20 cellular contexts compared by ENCODE assay signal in genomic region chr13:35761440-35762252, GRCh38.
"Had no signal": no experiment of that assay in that cellular context is flagged by ENCODE, and none has a peak within 500 bp of the region (broad histone marks: within the 10 kb centered on the region; RNA-seq: fewer than 3 reads in every experiment).

No MANE protein-coding gene starts in this region.

- H3K27me3 Mint-ChIP-seq: dendritic cell treated with granulocyte-macrophage colony-stimulating factor and Interleukin-4, amounts not matched to agents 40 ng/mL and 50 ng/mL, for 4 days; effector memory CD8-positive, alpha-beta T cell had no signal

- ATAC-seq: effector memory CD8-positive, alpha-beta T cell; foreskin keratinocyte; left cardiac atrium; stimulated activated effector memory CD8-positive, alpha-beta T cell treated with anti-CD3 and anti-CD28 coated beads, Interleukin-12 subunit alpha, Interleukin-12 subunit beta, amount 100 ng/mL, for 72 hours; stimulated activated naive CD8-positive, alpha-beta T cell treated with anti-CD3 and anti-CD28 coated beads, Interleukin-15, Interleukin-2, amounts not matched to agents 100 U/mL and 50 U/mL, for 24 hours had no signal

- H3K4me1 ChIP-seq: foreskin keratinocyte, left ventricle myocardium inferior, parathyroid adenoma, prostate gland, suprapubic skin, thyroid gland, vagina had no signal

- H3K36me3 Mint-ChIP-seq: naive B cell; stimulated activated effector memory CD8-positive, alpha-beta T cell treated with anti-CD3 and anti-CD28 coated beads, Interleukin-12 subunit alpha, Interleukin-12 subunit beta, amount 100 ng/mL, for 72 hours had no signal

- H3K9me3 ChIP-seq: left ventricle myocardium inferior, prostate gland, suprapubic skin, thyroid gland, upper lobe of left lung, vagina had no signal

- DNase-seq: effector memory CD8-positive, alpha-beta T cell; foreskin keratinocyte; kidney; left cardiac atrium; left ventricle myocardium inferior; mesenchymal stem cell; naive B cell; stimulated activated CD4-positive, alpha-beta T cell treated with anti-CD3 and anti-CD28 coated beads, Interleukin-4, amount 100 ng/mL, for 1 hour; stimulated activated CD8-positive, alpha-beta memory T cell treated with anti-CD3 and anti-CD28 coated beads, Interleukin-4, amount 100 ng/mL, for 48 hours; stimulated activated naive CD8-positive, alpha-beta T cell treated with anti-CD3 and anti-CD28 coated beads, Interleukin-15, Interleukin-2, amounts not matched to agents 100 U/mL and 50 U/mL, for 24 hours; thyroid gland had no signal

- FAIRE-seq: kidney had no signal

- H3K4me3 ChIP-seq: left ventricle myocardium inferior, lung, prostate gland, suprapubic skin, thyroid gland, upper lobe of left lung, vagina had no signal

- H3K4me3 Mint-ChIP-seq: dendritic cell treated with granulocyte-macrophage colony-stimulating factor and Interleukin-4, amounts not matched to agents 40 ng/mL and 50 ng/mL, for 4 days; effector memory CD8-positive, alpha-beta T cell; naive B cell; nephron; stimulated activated effector memory CD8-positive, alpha-beta T cell treated with anti-CD3 and anti-CD28 coated beads, Interleukin-12 subunit alpha, Interleukin-12 subunit beta, amount 100 ng/mL, for 72 hours had no signal

- H3K36me3 ChIP-seq: left ventricle myocardium inferior, prostate gland, suprapubic skin, thyroid gland, upper lobe of left lung, vagina had no signal

- H3K27ac ChIP-seq: foreskin keratinocyte, left ventricle myocardium inferior, parathyroid adenoma, suprapubic skin, thyroid gland, upper lobe of left lung, vagina had no signal

- H3K27ac Mint-ChIP-seq: dendritic cell treated with granulocyte-macrophage colony-stimulating factor and Interleukin-4, amounts not matched to agents 40 ng/mL and 50 ng/mL, for 4 days; effector memory CD8-positive, alpha-beta T cell; naive B cell; nephron; stimulated activated effector memory CD8-positive, alpha-beta T cell treated with anti-CD3 and anti-CD28 coated beads, Interleukin-12 subunit alpha, Interleukin-12 subunit beta, amount 100 ng/mL, for 72 hours had no signal

- H3K9me3 Mint-ChIP-seq: nephron had no signal

- H3K27me3 ChIP-seq: foreskin keratinocyte, suprapubic skin, thyroid gland, upper lobe of left lung, vagina had no signal

- H3K4me1 Mint-ChIP-seq: naive B cell; stimulated activated effector memory CD8-positive, alpha-beta T cell treated with anti-CD3 and anti-CD28 coated beads, Interleukin-12 subunit alpha, Interleukin-12 subunit beta, amount 100 ng/mL, for 72 hours had no signal
